In the genomic region with DNA sequence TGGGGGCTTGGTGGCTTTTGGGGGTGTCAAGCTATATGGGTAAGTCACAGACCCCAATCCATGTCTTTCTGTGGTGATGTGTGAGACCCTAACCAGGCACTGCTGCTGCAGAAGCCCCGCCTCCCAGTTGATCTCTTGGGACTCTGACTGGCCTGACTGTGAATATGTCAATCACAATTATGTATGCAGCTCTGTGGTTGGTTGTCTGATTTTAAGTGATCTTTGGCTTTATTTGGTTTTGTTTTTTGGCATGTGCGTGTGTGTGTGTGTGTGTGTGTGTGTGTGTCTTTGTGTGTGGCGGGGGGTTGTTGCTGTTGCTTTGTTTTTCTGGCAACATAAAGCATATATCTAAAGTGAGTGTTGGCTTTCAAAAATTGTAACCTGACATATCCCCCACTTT, we compare ENCODE assay signal across 1 cellular context.
TF ChIP-seq lines count a peak whose summit lies in the region.

No MANE protein-coding gene starts in this region.

TF ChIP-seq in HCT116, 20 proteins besides CTCF, POLR2A, EP300 and RAD21:
- TF ChIP-seq, protein P1, sequence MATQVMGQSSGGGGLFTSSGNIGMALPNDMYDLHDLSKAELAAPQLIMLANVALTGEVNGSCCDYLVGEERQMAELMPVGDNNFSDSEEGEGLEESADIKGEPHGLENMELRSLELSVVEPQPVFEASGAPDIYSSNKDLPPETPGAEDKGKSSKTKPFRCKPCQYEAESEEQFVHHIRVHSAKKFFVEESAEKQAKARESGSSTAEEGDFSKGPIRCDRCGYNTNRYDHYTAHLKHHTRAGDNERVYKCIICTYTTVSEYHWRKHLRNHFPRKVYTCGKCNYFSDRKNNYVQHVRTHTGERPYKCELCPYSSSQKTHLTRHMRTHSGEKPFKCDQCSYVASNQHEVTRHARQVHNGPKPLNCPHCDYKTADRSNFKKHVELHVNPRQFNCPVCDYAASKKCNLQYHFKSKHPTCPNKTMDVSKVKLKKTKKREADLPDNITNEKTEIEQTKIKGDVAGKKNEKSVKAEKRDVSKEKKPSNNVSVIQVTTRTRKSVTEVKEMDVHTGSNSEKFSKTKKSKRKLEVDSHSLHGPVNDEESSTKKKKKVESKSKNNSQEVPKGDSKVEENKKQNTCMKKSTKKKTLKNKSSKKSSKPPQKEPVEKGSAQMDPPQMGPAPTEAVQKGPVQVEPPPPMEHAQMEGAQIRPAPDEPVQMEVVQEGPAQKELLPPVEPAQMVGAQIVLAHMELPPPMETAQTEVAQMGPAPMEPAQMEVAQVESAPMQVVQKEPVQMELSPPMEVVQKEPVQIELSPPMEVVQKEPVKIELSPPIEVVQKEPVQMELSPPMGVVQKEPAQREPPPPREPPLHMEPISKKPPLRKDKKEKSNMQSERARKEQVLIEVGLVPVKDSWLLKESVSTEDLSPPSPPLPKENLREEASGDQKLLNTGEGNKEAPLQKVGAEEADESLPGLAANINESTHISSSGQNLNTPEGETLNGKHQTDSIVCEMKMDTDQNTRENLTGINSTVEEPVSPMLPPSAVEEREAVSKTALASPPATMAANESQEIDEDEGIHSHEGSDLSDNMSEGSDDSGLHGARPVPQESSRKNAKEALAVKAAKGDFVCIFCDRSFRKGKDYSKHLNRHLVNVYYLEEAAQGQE (IDR thresholded peaks at IDR 0.05; ENCODE audit: low read depth) = no peak
- TF ChIP-seq ZBTB33 (IDR thresholded peaks at IDR 0.05; ENCODE audit: extremely low read depth, insufficient replicate concordance, low read length) = no peak
